1 cellular context compared by ENCODE assay signal in the genomic region with DNA sequence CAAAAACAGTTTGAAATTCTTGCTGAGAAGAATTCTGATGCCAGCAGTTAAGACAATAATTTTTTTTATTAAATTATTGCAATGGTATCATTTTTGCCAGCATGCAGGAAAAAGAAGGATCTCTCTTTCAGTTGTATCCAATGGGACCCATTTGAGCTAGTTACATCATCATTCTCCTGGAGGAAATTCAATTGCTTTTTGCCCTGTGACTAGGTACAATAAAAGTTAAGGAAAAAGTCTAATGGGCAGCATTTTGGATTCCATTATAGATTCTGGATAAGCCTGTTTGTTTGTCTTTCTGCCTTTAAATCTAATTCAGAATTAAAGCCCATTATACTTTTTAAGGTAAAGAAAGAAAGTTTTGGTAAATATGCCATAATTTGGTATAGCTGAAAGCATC.
TF ChIP-seq lines count a peak whose summit lies in the region.

No MANE protein-coding gene starts in this region.

TF ChIP-seq in GM23338, 12 proteins besides CTCF, POLR2A, EP300 and RAD21:
- TF ChIP-seq, protein P1, sequence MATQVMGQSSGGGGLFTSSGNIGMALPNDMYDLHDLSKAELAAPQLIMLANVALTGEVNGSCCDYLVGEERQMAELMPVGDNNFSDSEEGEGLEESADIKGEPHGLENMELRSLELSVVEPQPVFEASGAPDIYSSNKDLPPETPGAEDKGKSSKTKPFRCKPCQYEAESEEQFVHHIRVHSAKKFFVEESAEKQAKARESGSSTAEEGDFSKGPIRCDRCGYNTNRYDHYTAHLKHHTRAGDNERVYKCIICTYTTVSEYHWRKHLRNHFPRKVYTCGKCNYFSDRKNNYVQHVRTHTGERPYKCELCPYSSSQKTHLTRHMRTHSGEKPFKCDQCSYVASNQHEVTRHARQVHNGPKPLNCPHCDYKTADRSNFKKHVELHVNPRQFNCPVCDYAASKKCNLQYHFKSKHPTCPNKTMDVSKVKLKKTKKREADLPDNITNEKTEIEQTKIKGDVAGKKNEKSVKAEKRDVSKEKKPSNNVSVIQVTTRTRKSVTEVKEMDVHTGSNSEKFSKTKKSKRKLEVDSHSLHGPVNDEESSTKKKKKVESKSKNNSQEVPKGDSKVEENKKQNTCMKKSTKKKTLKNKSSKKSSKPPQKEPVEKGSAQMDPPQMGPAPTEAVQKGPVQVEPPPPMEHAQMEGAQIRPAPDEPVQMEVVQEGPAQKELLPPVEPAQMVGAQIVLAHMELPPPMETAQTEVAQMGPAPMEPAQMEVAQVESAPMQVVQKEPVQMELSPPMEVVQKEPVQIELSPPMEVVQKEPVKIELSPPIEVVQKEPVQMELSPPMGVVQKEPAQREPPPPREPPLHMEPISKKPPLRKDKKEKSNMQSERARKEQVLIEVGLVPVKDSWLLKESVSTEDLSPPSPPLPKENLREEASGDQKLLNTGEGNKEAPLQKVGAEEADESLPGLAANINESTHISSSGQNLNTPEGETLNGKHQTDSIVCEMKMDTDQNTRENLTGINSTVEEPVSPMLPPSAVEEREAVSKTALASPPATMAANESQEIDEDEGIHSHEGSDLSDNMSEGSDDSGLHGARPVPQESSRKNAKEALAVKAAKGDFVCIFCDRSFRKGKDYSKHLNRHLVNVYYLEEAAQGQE (IDR thresholded peaks at IDR 0.05; ENCODE audit: unreplicated experiment) = no peak
- TF ChIP-seq, protein P2, sequence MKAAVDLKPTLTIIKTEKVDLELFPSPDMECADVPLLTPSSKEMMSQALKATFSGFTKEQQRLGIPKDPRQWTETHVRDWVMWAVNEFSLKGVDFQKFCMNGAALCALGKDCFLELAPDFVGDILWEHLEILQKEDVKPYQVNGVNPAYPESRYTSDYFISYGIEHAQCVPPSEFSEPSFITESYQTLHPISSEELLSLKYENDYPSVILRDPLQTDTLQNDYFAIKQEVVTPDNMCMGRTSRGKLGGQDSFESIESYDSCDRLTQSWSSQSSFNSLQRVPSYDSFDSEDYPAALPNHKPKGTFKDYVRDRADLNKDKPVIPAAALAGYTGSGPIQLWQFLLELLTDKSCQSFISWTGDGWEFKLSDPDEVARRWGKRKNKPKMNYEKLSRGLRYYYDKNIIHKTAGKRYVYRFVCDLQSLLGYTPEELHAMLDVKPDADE (IDR thresholded peaks at IDR 0.05) = no peak
- TF ChIP-seq ZNF114 (CRISPR knock-in tag; IDR thresholded peaks at IDR 0.05) (no peak), STAT1 (IDR thresholded peaks at IDR 0.05; ENCODE audit: unreplicated experiment) (no peak), ZNF331 (CRISPR knock-in tag; IDR thresholded peaks at IDR 0.05; ENCODE audit: low read depth) (no peak), NANOG (IDR thresholded peaks at IDR 0.05; ENCODE audit: borderline replicate concordance) (no peak), CREB1 (CRISPR knock-in tag; IDR thresholded peaks at IDR 0.05; ENCODE audit: low read depth) (no peak), JUNB (IDR thresholded peaks at IDR 0.05; ENCODE audit: unreplicated experiment) (no peak), EZH2phosphoT487 (IDR thresholded peaks at IDR 0.05; ENCODE audit: unreplicated experiment) (no peak), POLR2AphosphoS5 (IDR thresholded peaks at IDR 0.05; ENCODE audit: low read depth) (no peak), EZH2 (IDR thresholded peaks at IDR 0.05; ENCODE audit: low read depth, unreplicated experiment) (no peak)
- TF ChIP-seq, protein P3, sequence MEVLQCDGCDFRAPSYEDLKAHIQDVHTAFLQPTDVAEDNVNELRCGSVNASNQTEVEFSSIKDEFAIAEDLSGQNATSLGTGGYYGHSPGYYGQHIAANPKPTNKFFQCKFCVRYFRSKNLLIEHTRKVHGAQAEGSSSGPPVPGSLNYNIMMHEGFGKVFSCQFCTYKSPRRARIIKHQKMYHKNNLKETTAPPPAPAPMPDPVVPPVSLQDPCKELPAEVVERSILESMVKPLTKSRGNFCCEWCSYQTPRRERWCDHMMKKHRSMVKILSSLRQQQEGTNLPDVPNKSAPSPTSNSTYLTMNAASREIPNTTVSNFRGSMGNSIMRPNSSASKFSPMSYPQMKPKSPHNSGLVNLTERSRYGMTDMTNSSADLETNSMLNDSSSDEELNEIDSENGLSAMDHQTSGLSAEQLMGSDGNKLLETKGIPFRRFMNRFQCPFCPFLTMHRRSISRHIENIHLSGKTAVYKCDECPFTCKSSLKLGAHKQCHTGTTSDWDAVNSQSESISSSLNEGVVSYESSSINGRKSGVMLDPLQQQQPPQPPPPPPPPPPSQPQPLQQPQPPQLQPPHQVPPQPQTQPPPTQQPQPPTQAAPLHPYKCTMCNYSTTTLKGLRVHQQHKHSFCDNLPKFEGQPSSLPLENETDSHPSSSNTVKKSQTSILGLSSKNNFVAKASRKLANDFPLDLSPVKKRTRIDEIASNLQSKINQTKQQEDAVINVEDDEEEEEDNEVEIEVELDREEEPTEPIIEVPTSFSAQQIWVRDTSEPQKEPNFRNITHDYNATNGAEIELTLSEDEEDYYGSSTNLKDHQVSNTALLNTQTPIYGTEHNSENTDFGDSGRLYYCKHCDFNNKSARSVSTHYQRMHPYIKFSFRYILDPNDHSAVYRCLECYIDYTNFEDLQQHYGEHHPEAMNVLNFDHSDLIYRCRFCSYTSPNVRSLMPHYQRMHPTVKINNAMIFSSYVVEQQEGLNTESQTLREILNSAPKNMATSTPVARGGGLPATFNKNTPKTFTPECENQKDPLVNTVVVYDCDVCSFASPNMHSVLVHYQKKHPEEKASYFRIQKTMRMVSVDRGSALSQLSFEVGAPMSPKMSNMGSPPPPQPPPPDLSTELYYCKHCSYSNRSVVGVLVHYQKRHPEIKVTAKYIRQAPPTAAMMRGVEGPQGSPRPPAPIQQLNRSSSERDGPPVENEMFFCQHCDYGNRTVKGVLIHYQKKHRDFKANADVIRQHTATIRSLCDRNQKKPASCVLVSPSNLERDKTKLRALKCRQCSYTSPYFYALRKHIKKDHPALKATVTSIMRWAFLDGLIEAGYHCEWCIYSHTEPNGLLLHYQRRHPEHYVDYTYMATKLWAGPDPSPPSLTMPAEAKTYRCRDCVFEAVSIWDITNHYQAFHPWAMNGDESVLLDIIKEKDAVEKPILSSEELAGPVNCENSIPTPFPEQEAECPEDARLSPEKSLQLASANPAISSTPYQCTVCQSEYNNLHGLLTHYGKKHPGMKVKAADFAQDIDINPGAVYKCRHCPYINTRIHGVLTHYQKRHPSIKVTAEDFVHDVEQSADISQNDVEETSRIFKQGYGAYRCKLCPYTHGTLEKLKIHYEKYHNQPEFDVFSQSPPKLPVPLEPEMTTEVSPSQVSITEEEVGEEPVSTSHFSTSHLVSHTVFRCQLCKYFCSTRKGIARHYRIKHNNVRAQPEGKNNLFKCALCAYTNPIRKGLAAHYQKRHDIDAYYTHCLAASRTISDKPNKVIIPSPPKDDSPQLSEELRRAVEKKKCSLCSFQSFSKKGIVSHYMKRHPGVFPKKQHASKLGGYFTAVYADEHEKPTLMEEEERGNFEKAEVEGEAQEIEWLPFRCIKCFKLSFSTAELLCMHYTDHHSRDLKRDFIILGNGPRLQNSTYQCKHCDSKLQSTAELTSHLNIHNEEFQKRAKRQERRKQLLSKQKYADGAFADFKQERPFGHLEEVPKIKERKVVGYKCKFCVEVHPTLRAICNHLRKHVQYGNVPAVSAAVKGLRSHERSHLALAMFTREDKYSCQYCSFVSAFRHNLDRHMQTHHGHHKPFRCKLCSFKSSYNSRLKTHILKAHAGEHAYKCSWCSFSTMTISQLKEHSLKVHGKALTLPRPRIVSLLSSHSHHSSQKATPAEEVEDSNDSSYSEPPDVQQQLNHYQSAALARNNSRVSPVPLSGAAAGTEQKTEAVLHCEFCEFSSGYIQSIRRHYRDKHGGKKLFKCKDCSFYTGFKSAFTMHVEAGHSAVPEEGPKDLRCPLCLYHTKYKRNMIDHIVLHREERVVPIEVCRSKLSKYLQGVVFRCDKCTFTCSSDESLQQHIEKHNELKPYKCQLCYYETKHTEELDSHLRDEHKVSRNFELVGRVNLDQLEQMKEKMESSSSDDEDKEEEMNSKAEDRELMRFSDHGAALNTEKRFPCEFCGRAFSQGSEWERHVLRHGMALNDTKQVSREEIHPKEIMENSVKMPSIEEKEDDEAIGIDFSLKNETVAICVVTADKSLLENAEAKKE (CRISPR knock-in tag; IDR thresholded peaks at IDR 0.05) = no peak
